ENCODE assay signal across 8 cellular contexts in the genomic region with DNA sequence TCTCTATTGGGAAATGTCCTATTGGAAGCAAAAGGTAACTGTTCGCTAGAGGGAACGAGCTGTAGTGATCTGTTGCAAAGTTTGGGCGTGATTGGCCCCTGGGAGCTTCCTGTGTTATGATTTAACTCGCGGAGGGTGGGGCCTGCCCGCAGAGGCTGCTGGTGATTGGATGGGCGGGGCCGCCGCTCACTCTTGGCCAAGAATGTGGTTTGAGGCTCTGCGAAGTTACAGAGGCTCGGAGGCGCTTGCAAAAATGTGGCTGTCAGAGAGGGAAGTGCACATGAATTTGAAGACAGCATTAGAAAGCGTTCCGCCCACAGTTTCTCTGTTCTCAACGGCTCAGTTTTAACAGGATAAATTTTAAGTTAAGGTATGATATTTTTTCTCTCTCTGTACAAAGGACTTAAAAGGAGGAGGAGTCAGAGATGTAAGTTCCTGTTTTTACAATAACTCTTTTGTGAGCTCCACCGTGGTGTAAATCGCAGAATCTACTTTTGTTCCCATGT.
DNase-seq lines count a peak whose midpoint lies in the region; ATAC-seq lines count a peak whose summit lies in the region.

No MANE protein-coding gene starts in this region.

- peak; percentile 96 for ATAC-seq in HG02970 (IDR thresholded peaks at IDR 0.05; ENCODE audit: low FRiP score, unreplicated experiment)

- peak; percentile 26 for DNase-seq in NCI-H1694 treated with DMSO at 0.1 percent for 48 hours (lab: John Stamatoyannopoulos, UW)
- DNase-seq in NCI-H1694 (lab: John Stamatoyannopoulos, UW) = no peak
- DNase-seq in NCI-H2171 treated with DMSO at 0.1 percent for 48 hours (lab: John Stamatoyannopoulos, UW) = peak; percentile 95
- peak; percentile 77 to 94 (median 90) for DNase-seq in activated CD4-positive, CD25-positive, alpha-beta regulatory T cell (lab: John Stamatoyannopoulos, UW)
- DNase-seq in cerebellar cortex (ENCODE audit: low spot score) = peak; percentile 95
- peak; percentile 98 for DNase-seq in islet precursor cell
- peak; percentile 93 to 95 (median 94) for DNase-seq in stimulated activated CD4-positive, alpha-beta T cell treated with anti-CD3 and anti-CD28 coated beads, Interleukin-12 subunit alpha, Interleukin-12 subunit beta, amount 100 ng/mL, for 48 hours (ENCODE audit: low read depth in 2 of 3, low spot score in 1 of 3)
